Comparison of ENCODE assay signal across 20 cellular contexts in genomic region chr6:138576303-138576702, GRCh38.
DNase-seq lines count a peak whose midpoint lies in the region; ATAC-seq and TF ChIP-seq lines count a peak whose summit lies in the region.
"Had no signal": no experiment of that assay in that cellular context is flagged by ENCODE, and none has a peak within 500 bp of the region (broad histone marks: within the 10 kb centered on the region; RNA-seq: fewer than 3 reads in every experiment).

No MANE protein-coding gene starts in this region.

- ATAC-seq in Right ventricle myocardium inferior: no peak
- ATAC-seq: esophagus mucosa, gastrocnemius medialis, T-cell had no signal

- H3K27ac ChIP-seq in HEK293 (ENCODE audit: extremely low read depth, low read depth, low read length) (no peak overlapping the region), neural cell (ENCODE audit: low read length) (no peak overlapping the region)
- H3K27ac ChIP-seq: gastrocnemius medialis, parathyroid adenoma, sigmoid colon, tibial nerve had no signal

- DNase-seq in NCI-H1417 (lab: John Stamatoyannopoulos, UW) (peak in 2 of 3 experiments; percentile 84 to 97), NCI-H524 treated with DMSO at 0.1 percent for 48 hours (lab: John Stamatoyannopoulos, UW) (peak; percentile 67), GM03348 (ENCODE audit: low spot score) (no peak), GM10266 (ENCODE audit: extremely low spot score) (no peak), Right ventricle myocardium inferior (ENCODE audit: missing footprints) (no peak)
- DNase-seq: activated CD4-positive, alpha-beta T cell treated with anti-CD3 and anti-CD28 coated beads, Interleukin-2, amount 50 U/mL, for 4 hours; activated gamma-delta T cell treated with Interleukin-2 at 50 U/mL for 16 hours; gastrocnemius medialis; naive B cell; NCI-H2029 treated with DMSO at 0.1 percent for 48 hours; OCI-M1; SIG-M5; sigmoid colon; stimulated activated naive CD4-positive, alpha-beta T cell; T-cell had no signal

- H3F3A ChIP-seq in neural cell (ENCODE audit: insufficient read depth, low read length, poor library complexity, severe bottlenecking): no peaks in the 10 kb centered on the region

- peaks cover 24% of the 10 kb centered on the region for H3K4me1 ChIP-seq in HEK293 (ENCODE audit: control insufficient read depth, insufficient read depth, low read length)
- H3K4me1 ChIP-seq: parathyroid adenoma had no signal

- no peak overlapping the region for H3K4me3 ChIP-seq in HEK293 (ENCODE audit: low read depth, low read length)
- H3K4me3 ChIP-seq in neural cell (ENCODE audit: low read length): peak overlapping the region; percentile 34
- H3K4me3 ChIP-seq: gastrocnemius medialis, sigmoid colon, tibial nerve had no signal

- H3K4me2 ChIP-seq in neural cell (ENCODE audit: low read length): peak overlapping the region; percentile 27

- peaks cover 2% of the 10 kb centered on the region for H3K79me2 ChIP-seq in neural cell (replicated peaks; ENCODE audit: insufficient read depth, low read length)
- H3K79me2 ChIP-seq: parathyroid adenoma had no signal

- TF ChIP-seq EP300 in neural cell (conservative IDR thresholded peaks at IDR 0.05; ENCODE audit: poor library complexity, severe bottlenecking): peak; percentile 82

- H3K9me2 ChIP-seq in neural cell (ENCODE audit: insufficient read depth, low read length): no peaks in the 10 kb centered on the region

- POLR2A ChIA-PET in HEK293 (lab: Yijun Ruan, JAX): no interaction called here

- H3K9ac ChIP-seq in neural cell (ENCODE audit: low read length): no peak overlapping the region
- H3K9ac ChIP-seq: parathyroid adenoma had no signal

- H2AFZ ChIP-seq in neural cell (ENCODE audit: low read depth, low read length): no peak overlapping the region
- H2AFZ ChIP-seq: parathyroid adenoma had no signal

- CTCF ChIA-PET in HEK293 (lab: Yijun Ruan, JAX): interaction anchor here (4.8 kb wide), 1 partner anchor 14 kb away, joined by 40 read pairs; no protein-coding TSS in a partner anchor

- intact Hi-C loops in Right ventricle myocardium inferior (cut with DNase I): no loop called here

- H3K9me3 ChIP-seq in HEK293 (ENCODE audit: control insufficient read depth, insufficient read depth, low read depth, low read length) (no peaks in the 10 kb centered on the region), neural cell (ENCODE audit: low read length) (no peaks in the 10 kb centered on the region)
- H3K9me3 ChIP-seq: gastrocnemius medialis, sigmoid colon, tibial nerve had no signal

- H3K27me3 ChIP-seq in neural cell (ENCODE audit: insufficient read depth, low read depth, low read length): no peaks in the 10 kb centered on the region
- H3K27me3 ChIP-seq: gastrocnemius medialis, sigmoid colon, tibial nerve had no signal

- no peak for TF ChIP-seq CTCF in HEK293 (tag by site-specific recombination; IDR thresholded peaks at IDR 0.05)
- TF ChIP-seq CTCF in neural cell (IDR thresholded peaks at IDR 0.05; ENCODE audit: poor library complexity, severe bottlenecking): no peak
- TF ChIP-seq CTCF in GM10266 (IDR thresholded peaks at IDR 0.05; ENCODE audit: control insufficient read depth, insufficient read depth, low read depth, missing control alignments): no peak

- no peaks in the 10 kb centered on the region for H3K36me3 ChIP-seq in HEK293 (ENCODE audit: control insufficient read depth in 2 of 2, insufficient read depth in 1 of 2, low read length in 2 of 2)
- H3K36me3 ChIP-seq in neural cell (ENCODE audit: insufficient read depth, low read length): no peaks in the 10 kb centered on the region
- H3K36me3 ChIP-seq: gastrocnemius medialis, sigmoid colon, tibial nerve had no signal

- no peaks in the 10 kb centered on the region for H4K20me1 ChIP-seq in neural cell (ENCODE audit: insufficient read depth)

- TF ChIP-seq RAD21 in neural cell (conservative IDR thresholded peaks at IDR 0.05): no peak

TF ChIP-seq in HEK293, 187 proteins besides CTCF, POLR2A, EP300 and RAD21 (continues in another document):
- TF ChIP-seq HOXD13 (CRISPR knock-in tag; IDR thresholded peaks at IDR 0.05; ENCODE audit: borderline replicate concordance) (no peak), ZIC2 (tag by site-specific recombination; IDR thresholded peaks at IDR 0.05) (0 out of 2 replicates have a peak, but pooled peaks have one; percentile 12), ZNF629 (tag by site-specific recombination; IDR thresholded peaks at IDR 0.05) (no peak), ZBTB8A (tag by site-specific recombination; IDR thresholded peaks at IDR 0.05) (no peak; the same call in 1 of the 2 replicates), YY2 (tag by site-specific recombination; IDR thresholded peaks at IDR 0.05) (no peak), SP3 (tag by site-specific recombination; IDR thresholded peaks at IDR 0.05) (no peak), SALL2 (tag by site-specific recombination; IDR thresholded peaks at IDR 0.05; ENCODE audit: borderline replicate concordance) (no peak), ZNF600 (tag by site-specific recombination; IDR thresholded peaks at IDR 0.05) (0 out of 2 replicates have a peak, but pooled peaks have one; percentile 19), FEZF1 (tag by site-specific recombination; IDR thresholded peaks at IDR 0.05) (peak; percentile 86), TRIM28 (IDR thresholded peaks at IDR 0.05; ENCODE audit: borderline replicate concordance, low read length) (peak; percentile 52; the same call in 1 of the 2 replicates), PRDM6 (tag by site-specific recombination; IDR thresholded peaks at IDR 0.05) (peak; percentile 57; the same call in 1 of the 2 replicates), ZNF776 (tag by site-specific recombination; IDR thresholded peaks at IDR 0.05; ENCODE audit: borderline replicate concordance) (no peak), SP7 (tag by site-specific recombination; IDR thresholded peaks at IDR 0.05) (peak; percentile 93), HOXC10 (CRISPR knock-in tag; IDR thresholded peaks at IDR 0.05) (no peak), ZFP69B (tag by site-specific recombination; IDR thresholded peaks at IDR 0.05) (no peak), TCF7L2 (IDR thresholded peaks at IDR 0.05; ENCODE audit: borderline replicate concordance, low read depth, low read length) (peak; percentile 21; the same call in 1 of the 2 replicates), SCRT2 (tag by site-specific recombination; IDR thresholded peaks at IDR 0.05) (no peak)

TF ChIP-seq in neural cell, 6 proteins besides CTCF, POLR2A, EP300 and RAD21:
- TF ChIP-seq TAF1 (IDR thresholded peaks at IDR 0.05; ENCODE audit: low read depth) (no peak), POLR2AphosphoS5 (IDR thresholded peaks at IDR 0.05) (peak; percentile 63)
- TF ChIP-seq, protein P1, sequence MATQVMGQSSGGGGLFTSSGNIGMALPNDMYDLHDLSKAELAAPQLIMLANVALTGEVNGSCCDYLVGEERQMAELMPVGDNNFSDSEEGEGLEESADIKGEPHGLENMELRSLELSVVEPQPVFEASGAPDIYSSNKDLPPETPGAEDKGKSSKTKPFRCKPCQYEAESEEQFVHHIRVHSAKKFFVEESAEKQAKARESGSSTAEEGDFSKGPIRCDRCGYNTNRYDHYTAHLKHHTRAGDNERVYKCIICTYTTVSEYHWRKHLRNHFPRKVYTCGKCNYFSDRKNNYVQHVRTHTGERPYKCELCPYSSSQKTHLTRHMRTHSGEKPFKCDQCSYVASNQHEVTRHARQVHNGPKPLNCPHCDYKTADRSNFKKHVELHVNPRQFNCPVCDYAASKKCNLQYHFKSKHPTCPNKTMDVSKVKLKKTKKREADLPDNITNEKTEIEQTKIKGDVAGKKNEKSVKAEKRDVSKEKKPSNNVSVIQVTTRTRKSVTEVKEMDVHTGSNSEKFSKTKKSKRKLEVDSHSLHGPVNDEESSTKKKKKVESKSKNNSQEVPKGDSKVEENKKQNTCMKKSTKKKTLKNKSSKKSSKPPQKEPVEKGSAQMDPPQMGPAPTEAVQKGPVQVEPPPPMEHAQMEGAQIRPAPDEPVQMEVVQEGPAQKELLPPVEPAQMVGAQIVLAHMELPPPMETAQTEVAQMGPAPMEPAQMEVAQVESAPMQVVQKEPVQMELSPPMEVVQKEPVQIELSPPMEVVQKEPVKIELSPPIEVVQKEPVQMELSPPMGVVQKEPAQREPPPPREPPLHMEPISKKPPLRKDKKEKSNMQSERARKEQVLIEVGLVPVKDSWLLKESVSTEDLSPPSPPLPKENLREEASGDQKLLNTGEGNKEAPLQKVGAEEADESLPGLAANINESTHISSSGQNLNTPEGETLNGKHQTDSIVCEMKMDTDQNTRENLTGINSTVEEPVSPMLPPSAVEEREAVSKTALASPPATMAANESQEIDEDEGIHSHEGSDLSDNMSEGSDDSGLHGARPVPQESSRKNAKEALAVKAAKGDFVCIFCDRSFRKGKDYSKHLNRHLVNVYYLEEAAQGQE (IDR thresholded peaks at IDR 0.05; ENCODE audit: borderline replicate concordance): no peak

Comparison
In these comparisons a context has a peak if more than half of its experiments do, and no peak if none do; other contexts are left out.
1. DNase-seq: peak in NCI-H1417 (2 of 3) and NCI-H524 treated with DMSO at 0.1 percent for 48 hours (single experiment); none in GM03348 (single experiment), GM10266 (single experiment) and Right ventricle myocardium inferior (single experiment).